ENCODE assay signal across 9 cellular contexts in genomic region chr12:24705741-24706358, GRCh38.
A peak's percentile ranks its signal among the peaks of the same experiment; 100 is the strongest.
DNase-seq lines count a peak whose midpoint lies in the region; ATAC-seq and TF ChIP-seq lines count a peak whose summit lies in the region.
"Had no signal": no experiment of that assay in that cellular context is flagged by ENCODE, and none has a peak within 500 bp of the region (broad histone marks: within the 10 kb centered on the region; RNA-seq: fewer than 3 reads in every experiment).

No MANE protein-coding gene starts in this region.

- H3K4me3 ChIP-seq in esophagus muscularis mucosa: no peak overlapping the region

- TF ChIP-seq POLR2A in esophagus muscularis mucosa (IDR thresholded peaks at IDR 0.05; ENCODE audit: low read depth): no peak

- DNase-seq in germinal center (ENCODE audit: low spot score): peak; percentile 43
- DNase-seq in esophagus muscularis mucosa (ENCODE audit: extremely low spot score): no peak
- DNase-seq in RWPE1 (ENCODE audit: low spot score): no peak
- no peak for DNase-seq in NCI-H1930 (lab: John Stamatoyannopoulos, UW)
- DNase-seq in glutamatergic neuron: no peak
- DNase-seq: GOT3 had no signal

- H3K27ac Mint-ChIP-seq in glutamatergic neuron (ENCODE audit: unreplicated experiment): no peak overlapping the region

- no peak for TF ChIP-seq EP300 in esophagus muscularis mucosa (IDR thresholded peaks at IDR 0.05)

- TF ChIP-seq CTCF in esophagus muscularis mucosa (IDR thresholded peaks at IDR 0.05) (no peak), RWPE1 (conservative IDR thresholded peaks at IDR 0.05; ENCODE audit: low read depth) (no peak), glutamatergic neuron (IDR thresholded peaks at IDR 0.05; ENCODE audit: partially characterized antibody, unreplicated experiment) (no peak)

- H3K4me1 Mint-ChIP-seq in glutamatergic neuron (ENCODE audit: low read depth, unreplicated experiment): peaks cover 2% of the 10 kb centered on the region

- POLR2A ChIA-PET in RWPE1 (lab: Yijun Ruan, JAX; ENCODE audit: low non-redundant PET): no interaction called here

- H3K4me3 Mint-ChIP-seq in glutamatergic neuron (ENCODE audit: unreplicated experiment): no peak overlapping the region

- peaks cover 0 to 15% (median 3%) of the 10 kb centered on the region in 4 donors for H3K4me1 ChIP-seq in esophagus muscularis mucosa

- H3K9me3 Mint-ChIP-seq in glutamatergic neuron (ENCODE audit: unreplicated experiment): no peaks in the 10 kb centered on the region

- peaks cover 6% of the 10 kb centered on the region for H3K36me3 Mint-ChIP-seq in glutamatergic neuron (ENCODE audit: unreplicated experiment)

- intact Hi-C loops in esophagus muscularis mucosa (cut with DNase I): no loop called here

- peak; percentile 100 for ATAC-seq in GM18517 (IDR thresholded peaks at IDR 0.05; ENCODE audit: unreplicated experiment)
- ATAC-seq in GM21529 (IDR thresholded peaks at IDR 0.05; ENCODE audit: unreplicated experiment): peak; percentile 100
- ATAC-seq in HG03565 (IDR thresholded peaks at IDR 0.05; ENCODE audit: unreplicated experiment): peak; percentile 100

- no peaks in the 10 kb centered on the region for H3K27me3 ChIP-seq in esophagus muscularis mucosa

- no peaks in the 10 kb centered on the region for H3K27me3 Mint-ChIP-seq in glutamatergic neuron (ENCODE audit: unreplicated experiment)

- CTCF ChIA-PET in RWPE1 (lab: Yijun Ruan, JAX): interaction anchor here (0.6 kb wide), 1 partner anchor 91 kb away, joined by 5 read pairs; no protein-coding TSS in a partner anchor

- H3K36me3 ChIP-seq in esophagus muscularis mucosa: no peaks in the 10 kb centered on the region

- no peak overlapping the region for H3K27ac ChIP-seq in esophagus muscularis mucosa (replicated peaks in 1 of 4)
- no peak overlapping the region for H3K27ac ChIP-seq in RWPE1

- no peaks in the 10 kb centered on the region for H3K9me3 ChIP-seq in esophagus muscularis mucosa

- WGBS in esophagus muscularis mucosa: 58% methylated on average over 4 of the region's 4 CpGs
